2 cellular contexts compared by ENCODE assay signal in genomic region chr6:1355068-1355467, GRCh38. TPM values are rescaled to one million over a fixed set of nuclear protein-coding genes. Genes with fewer than 3 reads are reported as not detected.
"Had no signal": no experiment of that assay in that cellular context is flagged by ENCODE, and none has a peak within 500 bp of the region (broad histone marks: within the 10 kb centered on the region; RNA-seq: fewer than 3 reads in every experiment).

No MANE protein-coding gene starts in this region.

RNA-seq across cellular contexts. Expression of gene FOXF2, which starts 34.3 kb away (rescaled TPM):
- total RNA-seq: LHCN-M2 had no signal

RNA-seq across cellular contexts. Expression of gene FOXQ1, which starts 43.2 kb away (rescaled TPM):
- total RNA-seq: M059J had no signal
